In the genomic region with DNA sequence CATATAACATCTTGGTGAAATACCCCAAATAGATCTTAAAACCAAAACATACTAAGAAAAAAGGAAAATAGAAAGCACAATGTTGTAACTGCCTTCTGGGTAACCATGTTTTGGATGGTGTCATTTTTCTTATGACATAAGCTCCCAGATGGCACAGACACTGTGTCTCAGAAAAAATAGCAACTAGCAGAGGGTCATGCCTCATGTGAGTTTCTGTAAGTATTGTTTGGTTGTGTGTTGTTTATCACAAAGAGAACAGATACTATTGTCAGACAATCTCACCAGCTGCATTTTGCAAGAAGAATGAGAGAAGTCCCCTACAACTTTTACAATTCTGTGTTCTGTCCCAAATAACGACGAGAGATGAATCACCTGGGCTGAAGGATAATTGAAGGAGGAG, we compare ENCODE assay signal across 13 cellular contexts.
"Had no signal": no experiment of that assay in that cellular context is flagged by ENCODE, and none has a peak within 500 bp of the region (broad histone marks: within the 10 kb centered on the region; RNA-seq: fewer than 3 reads in every experiment).

No MANE protein-coding gene starts in this region.

- H3K9me3 ChIP-seq: pancreas, thyroid gland had no signal

- H3K4me1 ChIP-seq: pancreas, thyroid gland had no signal

- H3K4me3 ChIP-seq: pancreas, thyroid gland had no signal

- H3K36me3 ChIP-seq: brain microvascular endothelial cell, pancreas, thyroid gland had no signal

- H3K27ac ChIP-seq: brain microvascular endothelial cell, pancreas, thyroid gland had no signal

- H3K27me3 ChIP-seq: brain microvascular endothelial cell, pancreas, thyroid gland had no signal

- DNase-seq: activated B cell treated with CpG ODN at 0.5 μM for 24 hours; activated CD4-positive, alpha-beta T cell treated with anti-CD3 and anti-CD28 coated beads, Interleukin-2, amount 10 ng/mL, durations not matched to agents 24 days and 14 days; activated CD8-positive, alpha-beta memory T cell treated with anti-CD3 and anti-CD28 coated beads for 24 hours; activated gamma-delta T cell treated with Interleukin-2 at 50 U/mL for 16 hours; amniotic stem cell; brain microvascular endothelial cell; effector memory CD4-positive, alpha-beta T cell; foreskin melanocyte; kidney glomerular epithelial cell; pancreas; stimulated activated CD4-positive, alpha-beta T cell treated with anti-CD3 and anti-CD28 coated beads, Interleukin-1b, Interleukin-23, amount 100 ng/mL, for 48 hours; stimulated activated naive CD8-positive, alpha-beta T cell treated with anti-CD3 and anti-CD28 coated beads, Interleukin-15, amount 100 ng/mL, for 72 hours; thyroid gland had no signal
